In genomic region chr3:75224419-75224818, GRCh38 we compare ENCODE assay signal across 23 cellular contexts.
"Had no signal": no experiment of that assay in that cellular context is flagged by ENCODE, and none has a peak within 500 bp of the region (broad histone marks: within the 10 kb centered on the region; RNA-seq: fewer than 3 reads in every experiment).

No MANE protein-coding gene starts in this region.

- H3K27me3 ChIP-seq: ascending aorta, cardiac muscle cell, tibial artery had no signal

- H3K9me3 ChIP-seq: ascending aorta, gastroesophageal sphincter, heart left ventricle, mucosa of descending colon, tibial artery had no signal

- H3K4me3 Mint-ChIP-seq: activated naive CD4-positive, alpha-beta T cell treated with anti-CD3 and anti-CD28 coated beads, Interleukin-2, amount 10 ng/mL, durations not matched to agents 7 days and 5 days; naive B cell; neural crest cell had no signal

- H3K4me3 ChIP-seq: ascending aorta, cardiac muscle cell, gastroesophageal sphincter, heart left ventricle, mucosa of descending colon, skin epidermis, tibial artery had no signal

- ATAC-seq: activated CD4-positive, CD25-positive, alpha-beta regulatory T cell treated with anti-CD3 and anti-CD28 coated beads, Interleukin-2, amount 50 U/mL, for 24 hours; gastroesophageal sphincter; heart left ventricle; mucosa of descending colon; right cardiac atrium; stimulated activated naive CD8-positive, alpha-beta T cell treated with anti-CD3 and anti-CD28 coated beads, Interleukin-15, Interleukin-2, amounts not matched to agents 100 U/mL and 50 U/mL, for 24 hours had no signal

- H3K27me3 Mint-ChIP-seq: activated naive CD4-positive, alpha-beta T cell treated with anti-CD3 and anti-CD28 coated beads, Interleukin-2, amount 10 ng/mL, durations not matched to agents 7 days and 5 days; progenitor cell of endocrine pancreas had no signal

- DNase-seq: activated CD8-positive, alpha-beta memory T cell treated with anti-CD3 and anti-CD28 coated beads for 24 hours; activated CD8-positive, alpha-beta memory T cell treated with anti-CD3 and anti-CD28 coated beads, Interleukin-2, amount 50 U/mL, for 48 hours; activated effector memory CD4-positive, alpha-beta T cell treated with Interleukin-2 at 50 U/mL for 16 hours; activated naive CD4-positive, alpha-beta T cell treated with anti-CD3 and anti-CD28 coated beads, Interleukin-2, amount 10 ng/mL, durations not matched to agents 7 days and 5 days; activated T-cell treated with anti-CD3 and anti-CD28 coated beads, Interleukin-2, amount 50 U/mL, for 48 hours; dermis blood vessel endothelial cell; effector memory CD4-positive, alpha-beta T cell; heart left ventricle; mesenchymal stem cell; mucosa of descending colon; naive B cell; right cardiac atrium; stimulated activated naive CD8-positive, alpha-beta T cell treated with anti-CD3 and anti-CD28 coated beads, Interleukin-15, Interleukin-2, amounts not matched to agents 100 U/mL and 50 U/mL, for 24 hours; substantia nigra; T1000; tibial artery had no signal

- H3K4me1 Mint-ChIP-seq: activated naive CD4-positive, alpha-beta T cell treated with anti-CD3 and anti-CD28 coated beads, Interleukin-2, amount 10 ng/mL, durations not matched to agents 7 days and 5 days; naive B cell had no signal

- H3K27ac Mint-ChIP-seq: activated naive CD4-positive, alpha-beta T cell treated with anti-CD3 and anti-CD28 coated beads, Interleukin-2, amount 10 ng/mL, durations not matched to agents 7 days and 5 days; naive B cell; progenitor cell of endocrine pancreas had no signal

- H3K27ac ChIP-seq: ascending aorta, cardiac muscle cell, gastroesophageal sphincter, heart left ventricle, skin epidermis, tibial artery had no signal

- H3K9me3 Mint-ChIP-seq: activated naive CD4-positive, alpha-beta T cell treated with anti-CD3 and anti-CD28 coated beads, Interleukin-2, amount 10 ng/mL, durations not matched to agents 7 days and 5 days had no signal

- H3K36me3 ChIP-seq: ascending aorta, cardiac muscle cell, gastroesophageal sphincter, heart left ventricle, tibial artery had no signal

- H3K36me3 Mint-ChIP-seq: activated naive CD4-positive, alpha-beta T cell treated with anti-CD3 and anti-CD28 coated beads, Interleukin-2, amount 10 ng/mL, durations not matched to agents 7 days and 5 days; naive B cell had no signal

- H3K4me1 ChIP-seq: ascending aorta, gastroesophageal sphincter, heart left ventricle, tibial artery had no signal
